Comparison of ENCODE assay signal across 6 cellular contexts in the genomic region with DNA sequence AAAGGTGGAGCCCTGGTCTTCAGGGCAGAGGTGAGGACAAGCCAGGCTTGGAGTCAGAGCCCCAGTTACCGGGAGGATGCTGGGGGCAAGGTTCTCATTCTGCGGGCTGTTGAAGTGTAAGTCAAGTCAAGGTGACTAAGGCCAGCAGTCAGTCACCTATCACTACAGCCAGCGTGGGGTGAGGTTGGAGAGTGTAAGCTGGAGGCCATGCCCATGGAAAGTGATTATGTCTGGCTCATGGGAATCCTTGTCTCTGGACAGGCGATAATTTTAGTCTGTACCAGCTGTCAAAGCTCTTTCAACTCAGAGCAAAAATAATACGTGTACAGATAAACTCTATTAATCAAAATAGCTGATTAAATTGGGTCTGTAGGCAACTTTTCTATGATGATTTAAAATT.
"Had no signal": no experiment of that assay in that cellular context is flagged by ENCODE, and none has a peak within 500 bp of the region (broad histone marks: within the 10 kb centered on the region; RNA-seq: fewer than 3 reads in every experiment).

No MANE protein-coding gene starts in this region.

- H3K4me1 ChIP-seq: HAP-1 had no signal

- H3K27ac ChIP-seq: GM23248 had no signal

- H3K36me3 ChIP-seq: HAP-1 had no signal

- H3K4me3 ChIP-seq: GM23248, HAP-1 had no signal

- DNase-seq: GOT3, H7, IMR-90 had no signal

- ATAC-seq: HCT116 had no signal

- H3K9me3 ChIP-seq: HAP-1 had no signal
